27 cellular contexts compared by ENCODE assay signal in genomic region chr18:59897321-59897954, GRCh38. TPM values are rescaled to one million over a fixed set of nuclear protein-coding genes. Genes with fewer than 3 reads are reported as not detected.
A peak's percentile ranks its signal among the peaks of the same experiment; 100 is the strongest.
DNase-seq lines count a peak whose midpoint lies in the region; ATAC-seq, FAIRE-seq and TF ChIP-seq lines count a peak whose summit lies in the region.
"Had no signal": no experiment of that assay in that cellular context is flagged by ENCODE, and none has a peak within 500 bp of the region (broad histone marks: within the 10 kb centered on the region; RNA-seq: fewer than 3 reads in every experiment).

No MANE protein-coding gene starts in this region.

- peaks cover 7% of the 10 kb centered on the region for H3K27me3 ChIP-seq in GM23338 (ENCODE audit: insufficient read depth)
- H3K27me3 ChIP-seq in PC-9 (ENCODE audit: insufficient read depth, low read depth) = no peaks in the 10 kb centered on the region
- H3K27me3 ChIP-seq: breast epithelium, right lobe of liver, SJCRH30 had no signal

- H3K9me2 ChIP-seq in GM23338 (ENCODE audit: insufficient read depth) (no peaks in the 10 kb centered on the region), PC-9 (ENCODE audit: insufficient read depth) (no peaks in the 10 kb centered on the region)

- peak overlapping the region; percentile 94 for H3K4me3 Mint-ChIP-seq in GM23338
- H3K4me3 Mint-ChIP-seq: memory B cell had no signal

- peaks cover 14% of the 10 kb centered on the region for H4K20me1 ChIP-seq in GM23338 (replicated peaks; ENCODE audit: insufficient read depth)
- peaks cover 3% of the 10 kb centered on the region; the same call in 1 of the 2 replicates for H4K20me1 ChIP-seq in PC-9 (ENCODE audit: insufficient read depth)

- ATAC-seq in GM23338 = peak; percentile 4
- ATAC-seq: activated naive CD4-positive, alpha-beta T cell treated with anti-CD3 and anti-CD28 coated beads, Interleukin-2, amount 50 U/mL, for 72 hours; left lung; right lobe of liver had no signal

- H3K4me1 Mint-ChIP-seq in GM23338 = peaks cover 33% of the 10 kb centered on the region

- H2AFZ ChIP-seq in GM23338 = no peak overlapping the region
- no peak overlapping the region for H2AFZ ChIP-seq in PC-9

- H3K4me1 ChIP-seq in GM23338 (ENCODE audit: insufficient read depth) (peaks cover 18% of the 10 kb centered on the region), PC-9 (replicated peaks; ENCODE audit: insufficient read depth) (peaks cover 22% of the 10 kb centered on the region)
- H3K4me1 ChIP-seq: breast epithelium had no signal

- H3K79me2 ChIP-seq in GM23338 (replicated peaks; ENCODE audit: insufficient read depth) = peaks cover 26% of the 10 kb centered on the region
- H3K79me2 ChIP-seq in PC-9 (ENCODE audit: low read depth) = peaks cover 43% of the 10 kb centered on the region

- DNase-seq in GM23338 (ENCODE audit: low spot score) = peak; percentile 84
- no peak for DNase-seq in PC-9
- DNase-seq in retina = peak; percentile 32
- DNase-seq in GM12892 (ENCODE audit: insufficient read length) = no peak
- DNase-seq in stimulated activated CD4-positive, alpha-beta T cell treated with anti-CD3 and anti-CD28 coated beads, Interleukin-12 subunit alpha, Interleukin-12 subunit beta, amount 100 ng/mL, for 4 hours = no peak
- no peak for DNase-seq in NCI-H524 (lab: John Stamatoyannopoulos, UW)
- DNase-seq: activated CD8-positive, alpha-beta memory T cell treated with anti-CD3 and anti-CD28 coated beads for 24 hours; activated effector memory CD4-positive, alpha-beta T cell treated with Interleukin-2 at 50 U/mL for 16 hours; dorsolateral prefrontal cortex; GF-D8; left lung; MM.1S; NCI-H2081; NCI-H2227 treated with DMSO at 0.1 percent for 48 hours; NCI-H69; right lobe of liver; SJCRH30; stimulated activated CD4-positive, alpha-beta T cell treated with anti-CD3 and anti-CD28 coated beads, Interleukin-4, amount 100 ng/mL, for 24 hours; SW 1271; transverse colon had no signal

- peaks cover 20% of the 10 kb centered on the region for H3K36me3 Mint-ChIP-seq in GM23338 (ENCODE audit: low read depth)

- no TSS peak for BruUV-seq in PC-9 (replicated peaks; lab: Mats Ljungman, UMichigan)

- intact Hi-C loops in PC-9 (cut with micrococcal nuclease; ENCODE audit: unreplicated experiment) = no loop called here

- no peaks in the 10 kb centered on the region for H3K9me3 ChIP-seq in PC-9 (ENCODE audit: insufficient read depth, low read depth)
- H3K9me3 ChIP-seq: breast epithelium, left lung, right lobe of liver, SJCRH30, transverse colon had no signal

- H3K4me3 ChIP-seq in GM23338 = peak overlapping the region; percentile 77
- no peak overlapping the region for H3K4me3 ChIP-seq in PC-9
- H3K4me3 ChIP-seq in iPS-11a (ENCODE audit: low read depth, low read length) = peak overlapping the region; percentile 30
- H3K4me3 ChIP-seq: breast epithelium, dorsolateral prefrontal cortex, left lung, right lobe of liver, SJCRH30, transverse colon had no signal

- POLR2A ChIA-PET in PC-9 (lab: Charles Lee; ENCODE audit: unreplicated experiment) = no interaction called here

- H3K36me3 ChIP-seq in GM23338 (ENCODE audit: insufficient read depth) (peaks cover 3% of the 10 kb centered on the region; the same call in 1 of the 2 replicates), PC-9 (ENCODE audit: low read depth) (peaks cover 12% of the 10 kb centered on the region; the same call in 1 of the 2 replicates)
- H3K36me3 ChIP-seq: breast epithelium, left lung, right lobe of liver, SJCRH30, transverse colon had no signal

- H3K4me2 ChIP-seq in GM23338 (peak overlapping the region; percentile 72), PC-9 (peak overlapping the region; percentile 89; the same call in 1 of the 2 replicates)

- no peak for TF ChIP-seq POLR2A in GM12892 (IDR thresholded peaks at IDR 0.05; ENCODE audit: low read depth, low read length)

- H3K27ac Mint-ChIP-seq in GM23338 = peak overlapping the region; percentile 71
- H3K27ac Mint-ChIP-seq: activated naive CD4-positive, alpha-beta T cell treated with anti-CD3 and anti-CD28 coated beads, Interleukin-2, amount 50 U/mL, for 72 hours; memory B cell had no signal

- peaks cover 9% of the 10 kb centered on the region for H3K27me3 Mint-ChIP-seq in GM23338 (ENCODE audit: insufficient read depth, low read depth, poor library complexity)
- H3K27me3 Mint-ChIP-seq: memory B cell had no signal

- CTCF ChIA-PET in PC-9 (lab: Charles Lee) = interaction anchor here (0.6 kb wide), 2 partner anchors 297 to 394 kb away, joined by 4 read pairs; no protein-coding TSS in a partner anchor

- H3K27ac ChIP-seq in GM23338 (ENCODE audit: low read depth) (peak overlapping the region; percentile 56), PC-9 (no peak overlapping the region)
- H3K27ac ChIP-seq: breast epithelium, C4-2B, dorsolateral prefrontal cortex, left lung, right lobe of liver, SJCRH30, transverse colon had no signal

- H3F3A ChIP-seq in GM23338 (replicated peaks; ENCODE audit: low read depth) (peaks cover 7% of the 10 kb centered on the region), PC-9 (ENCODE audit: insufficient read depth, low read depth) (peaks cover 33% of the 10 kb centered on the region)

- no peak for FAIRE-seq in GM12892 (lab: Jason Lieb, UNC)
- FAIRE-seq: frontal cortex, HTR-8/SVneo had no signal

- H3K9me3 Mint-ChIP-seq in GM23338 = 0 out of 3 replicates have a peak, but pooled peaks cover 3% of the 10 kb centered on the region
- H3K9me3 Mint-ChIP-seq: activated naive CD4-positive, alpha-beta T cell treated with anti-CD3 and anti-CD28 coated beads, Interleukin-2, amount 50 U/mL, for 72 hours; memory B cell had no signal

- TF ChIP-seq CTCF in GM23338 (conservative IDR thresholded peaks at IDR 0.05; ENCODE audit: low read depth in 2 of 2) (no peak), PC-9 (conservative IDR thresholded peaks at IDR 0.05) (no peak)

TF ChIP-seq in GM23338, 12 proteins besides CTCF, POLR2A, EP300 and RAD21 (continues in another document):
- no peak for TF ChIP-seq CREB1 (CRISPR knock-in tag; IDR thresholded peaks at IDR 0.05; ENCODE audit: low read depth)
- no peak for TF ChIP-seq EZH2phosphoT487 (IDR thresholded peaks at IDR 0.05; ENCODE audit: unreplicated experiment)
- no peak for TF ChIP-seq NANOG (IDR thresholded peaks at IDR 0.05; ENCODE audit: borderline replicate concordance)
- TF ChIP-seq, protein P1, sequence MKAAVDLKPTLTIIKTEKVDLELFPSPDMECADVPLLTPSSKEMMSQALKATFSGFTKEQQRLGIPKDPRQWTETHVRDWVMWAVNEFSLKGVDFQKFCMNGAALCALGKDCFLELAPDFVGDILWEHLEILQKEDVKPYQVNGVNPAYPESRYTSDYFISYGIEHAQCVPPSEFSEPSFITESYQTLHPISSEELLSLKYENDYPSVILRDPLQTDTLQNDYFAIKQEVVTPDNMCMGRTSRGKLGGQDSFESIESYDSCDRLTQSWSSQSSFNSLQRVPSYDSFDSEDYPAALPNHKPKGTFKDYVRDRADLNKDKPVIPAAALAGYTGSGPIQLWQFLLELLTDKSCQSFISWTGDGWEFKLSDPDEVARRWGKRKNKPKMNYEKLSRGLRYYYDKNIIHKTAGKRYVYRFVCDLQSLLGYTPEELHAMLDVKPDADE (IDR thresholded peaks at IDR 0.05) = no peak
- no peak for TF ChIP-seq ZNF114 (CRISPR knock-in tag; IDR thresholded peaks at IDR 0.05)
- no peak; the same call in 1 of the 2 replicates for TF ChIP-seq POLR2AphosphoS5 (IDR thresholded peaks at IDR 0.05; ENCODE audit: low read depth)
- TF ChIP-seq EZH2 (IDR thresholded peaks at IDR 0.05; ENCODE audit: low read depth, unreplicated experiment) = no peak
- TF ChIP-seq ZNF331 (CRISPR knock-in tag; IDR thresholded peaks at IDR 0.05; ENCODE audit: low read depth) = no peak

RNA-seq across cellular contexts. Expression of gene PMAIP1, which starts 2.4 kb away (rescaled TPM):
- total RNA-seq in GM23338 (2014; rRNA removed; shearing (Covaris generic)) = 151 and 156 TPM in 2 replicates
- polyA plus RNA-seq in GM23338 (2016; fragmentation: Nextera tagmentation; extraction: Ambion mirVana) = 274 and 296 TPM in 2 replicates
- 16.5 and 17.0 TPM in 2 replicates for total RNA-seq in PC-9 (2021)
- 133 TPM for polyA plus RNA-seq in GM12892 (2012; ENCODE audit: missing spikeins)

Comparison
In these comparisons a context has a peak if more than half of its experiments do, and no peak if none do; other contexts are left out.
1. DNase-seq: peak in GM23338 (single experiment) and retina (single experiment); none in PC-9 (0 of 2), GM12892 (single experiment), stimulated activated CD4-positive, alpha-beta T cell treated with anti-CD3 and anti-CD28 coated beads, Interleukin-12 subunit alpha, Interleukin-12 subunit beta, amount 100 ng/mL, for 4 hours (single experiment) and NCI-H524 (0 of 2).